Comparison of ENCODE assay signal across 1 cellular context in genomic region chr5:122774519-122774860, GRCh38.
TF ChIP-seq lines count a peak whose summit lies in the region.

No MANE protein-coding gene starts in this region.

TF ChIP-seq in HCT116, 20 proteins besides CTCF, POLR2A, EP300 and RAD21 (continued from another document):
- TF ChIP-seq REST (IDR thresholded peaks at IDR 0.05; ENCODE audit: low read depth) (no peak), ZFX (IDR thresholded peaks at IDR 0.05) (no peak)
